ENCODE assay signal across 14 cellular contexts in the genomic region with DNA sequence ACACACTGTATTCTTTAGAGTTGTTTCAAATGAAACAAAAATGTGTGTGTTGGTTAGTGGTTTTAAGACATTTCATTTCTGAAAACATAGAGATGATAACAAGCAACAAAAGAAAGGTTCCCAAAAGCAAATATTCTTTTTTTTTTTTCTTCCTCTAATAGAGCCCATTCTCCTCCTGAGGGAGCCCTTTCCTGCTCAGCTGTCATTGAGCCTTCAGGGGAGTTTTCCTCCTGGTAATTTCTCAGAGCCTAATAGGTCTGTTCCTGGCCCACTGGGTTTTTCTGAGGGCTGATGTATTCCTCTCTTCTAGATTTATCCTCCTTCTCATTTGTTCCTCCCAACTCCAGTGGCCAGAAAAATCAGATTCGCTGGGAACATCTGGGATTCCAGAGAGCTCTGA.
DNase-seq lines count a peak whose midpoint lies in the region; TF ChIP-seq lines count a peak whose summit lies in the region.
"Had no signal": no experiment of that assay in that cellular context is flagged by ENCODE, and none has a peak within 500 bp of the region (broad histone marks: within the 10 kb centered on the region; RNA-seq: fewer than 3 reads in every experiment).

No MANE protein-coding gene starts in this region.

- POLR2A ChIA-PET in A673 (lab: Charles Lee; ENCODE audit: low non-redundant PET): no interaction called here

- intact Hi-C loops in A673 (cut with micrococcal nuclease; ENCODE audit: unreplicated experiment): no loop called here

- no CpG with 5 or more reads among the region's 1 CpG for WGBS in H9 (ENCODE audit: extremely low coverage, insufficient read length, low lambda C conversion rate)
- WGBS in mesendoderm (ENCODE audit: extremely low coverage, insufficient coverage, low lambda C conversion rate): no CpG with 5 or more reads among the region's 1 CpG

- H3K9me3 ChIP-seq in A673 (ENCODE audit: low read depth, low read length, poor library complexity, severe bottlenecking) (no peaks in the 10 kb centered on the region), H9 (ENCODE audit: control insufficient read depth, low read depth, low read length) (no peaks in the 10 kb centered on the region)

- H3K27me3 Mint-ChIP-seq in H9 (ENCODE audit: low read depth): no peaks in the 10 kb centered on the region

- 0 out of 2 replicates have a peak, but pooled peaks have one; percentile 18 for TF ChIP-seq CTCF in A673 (conservative IDR thresholded peaks at IDR 0.05; ENCODE audit: low read depth, low read length)
- TF ChIP-seq CTCF in H9 (conservative IDR thresholded peaks at IDR 0.05): peak; percentile 34; the same call in 1 of the 3 replicates
- peak; percentile 31 for TF ChIP-seq CTCF in choroid plexus epithelial cell (conservative IDR thresholded peaks at IDR 0.05; ENCODE audit: low read depth, low read length)

- no peaks in the 10 kb centered on the region for H4K20me1 ChIP-seq in H9 (ENCODE audit: control insufficient read depth, insufficient read depth, insufficient read length)

- H4K91ac ChIP-seq in H9 (ENCODE audit: insufficient read length, low read depth, low read length): no peak overlapping the region

- H3K4me3 ChIP-seq in A673 (ENCODE audit: low read depth, low read length, poor library complexity, severe bottlenecking): no peak overlapping the region
- H3K4me3 ChIP-seq in choroid plexus epithelial cell (ENCODE audit: low read depth, low read length): no peak overlapping the region
- H3K4me3 ChIP-seq in mesendoderm (ENCODE audit: low read length): no peak overlapping the region

- H3K4ac ChIP-seq in H9 (ENCODE audit: low read depth, low read length) (no peak overlapping the region), mesendoderm (ENCODE audit: low read depth, low read length) (no peak overlapping the region)

- H4K8ac ChIP-seq in H9 (replicated peaks; ENCODE audit: insufficient read length, low read depth, low read length) (no peak overlapping the region), mesendoderm (ENCODE audit: low read depth, low read length) (no peak overlapping the region)

- H3K36me3 ChIP-seq in A673 (ENCODE audit: insufficient read depth, low read length, poor library complexity, severe bottlenecking) (no peaks in the 10 kb centered on the region), mesendoderm (ENCODE audit: control insufficient read depth, insufficient read depth, low read length) (no peaks in the 10 kb centered on the region)

- H3T11ph ChIP-seq in H9 (ENCODE audit: low read length): no peak overlapping the region

- no peak overlapping the region for H3K23ac ChIP-seq in H9 (ENCODE audit: insufficient read length, low read depth, low read length)
- no peak overlapping the region for H3K23ac ChIP-seq in mesendoderm (ENCODE audit: low read length)

- H4K5ac ChIP-seq in H9 (ENCODE audit: insufficient read length, low read depth, low read length) (no peak overlapping the region), mesendoderm (ENCODE audit: low read length) (no peak overlapping the region)

- no TSS peak for BruUV-seq in A673 (replicated peaks; lab: Mats Ljungman, UMichigan)

- no peak for DNase-seq in A673 (ENCODE audit: low spot score)
- DNase-seq in H9: no peak
- peak; percentile 4 for DNase-seq in choroid plexus epithelial cell (ENCODE audit: low read depth)
- peak; percentile 7 for DNase-seq in mesendoderm
- no peak for DNase-seq in Kasumi-1 (lab: John Stamatoyannopoulos, UW)
- DNase-seq in DMS53 treated with DMSO at 0.1 percent for 48 hours (lab: John Stamatoyannopoulos, UW; ENCODE audit: unreplicated experiment): no peak
- DNase-seq in H4 (ENCODE audit: low spot score): no peak
- DNase-seq in midbrain (lab: John Stamatoyannopoulos, UW): no peak
- DNase-seq: CD8-positive, alpha-beta T cell; COR-L47; GF-D8; H7; IMR-90 had no signal

- CTCF ChIA-PET in A673 (lab: Charles Lee): interaction anchor here (0.6 kb wide), 1 partner anchor 891 kb away, joined by 3 read pairs; no protein-coding TSS in a partner anchor

- H3K56ac ChIP-seq in H9 (ENCODE audit: insufficient read length, low read depth, low read length) (no peak overlapping the region), mesendoderm (ENCODE audit: low read length) (no peak overlapping the region)

- H2BK15ac ChIP-seq in H9 (ENCODE audit: low read depth, low read length) (no peak overlapping the region), mesendoderm (replicated peaks; ENCODE audit: low read depth) (no peak overlapping the region)

- no peak overlapping the region for H2BK12ac ChIP-seq in H9 (ENCODE audit: insufficient read length, low read depth, low read length)

- no peak overlapping the region for H3K4me3 Mint-ChIP-seq in H9
- H3K4me3 Mint-ChIP-seq: CD14-positive monocyte; CD8-positive, alpha-beta T cell had no signal

- no peak overlapping the region for H2BK20ac ChIP-seq in H9 (ENCODE audit: low read depth, low read length, poor library complexity, severe bottlenecking)

- H3K4me2 ChIP-seq in H9 (ENCODE audit: insufficient read depth, insufficient read length, low read length): no peak overlapping the region
- no peak overlapping the region for H3K4me2 ChIP-seq in mesendoderm (ENCODE audit: low read length)

- H3K36me3 Mint-ChIP-seq in H9 (ENCODE audit: insufficient read depth in 1 of 3, low read depth in 3 of 3): no peaks in the 10 kb centered on the region
- H3K36me3 Mint-ChIP-seq: CD14-positive monocyte; CD8-positive, alpha-beta T cell had no signal

- H2BK5ac ChIP-seq in H9 (ENCODE audit: insufficient read length, low read length) (no peak overlapping the region), mesendoderm (ENCODE audit: low read length) (no peak overlapping the region)

- H3K27me3 ChIP-seq in A673 (replicated peaks; ENCODE audit: insufficient read depth, low read depth, low read length, poor library complexity) (no peaks in the 10 kb centered on the region), H9 (ENCODE audit: insufficient read depth, low read length) (no peaks in the 10 kb centered on the region), mesendoderm (ENCODE audit: insufficient read depth, low read length, poor library complexity) (no peaks in the 10 kb centered on the region)

- 0 out of 4 replicates have a peak, but pooled peaks cover 0 to 2% of the 10 kb centered on the region in 2 experiments for H3K4me1 Mint-ChIP-seq in H9
- H3K4me1 Mint-ChIP-seq: CD14-positive monocyte had no signal

- H3K4me1 ChIP-seq in A673 (ENCODE audit: insufficient read depth, low read length, poor library complexity, severe bottlenecking) (no peaks in the 10 kb centered on the region), H9 (ENCODE audit: insufficient read depth, low read length) (no peaks in the 10 kb centered on the region), mesendoderm (ENCODE audit: control insufficient read depth, low read depth, low read length) (no peaks in the 10 kb centered on the region)

- H2BK120ac ChIP-seq in H9 (ENCODE audit: low read depth, low read length, poor library complexity, severe bottlenecking) (no peak overlapping the region), mesendoderm (ENCODE audit: low read depth, low read length) (no peak overlapping the region)

- H3K18ac ChIP-seq in H9 (ENCODE audit: insufficient read length, low read depth, low read length) (no peak overlapping the region), mesendoderm (ENCODE audit: low read length) (no peak overlapping the region)

- H3K27ac ChIP-seq in A673 (ENCODE audit: low read depth, low read length, poor library complexity, severe bottlenecking) (no peak overlapping the region), H9 (ENCODE audit: insufficient read length, low read depth, low read length) (no peak overlapping the region), mesendoderm (ENCODE audit: low read depth, low read length) (no peak overlapping the region)

- no peak overlapping the region for H3K14ac ChIP-seq in H9 (ENCODE audit: insufficient read depth, low read length)

- H3K79me2 ChIP-seq in H9 (ENCODE audit: insufficient read depth, low read length) (no peaks in the 10 kb centered on the region), mesendoderm (ENCODE audit: control insufficient read depth, insufficient read depth, low read length) (no peaks in the 10 kb centered on the region)

- H3K23me2 ChIP-seq in H9 (ENCODE audit: insufficient read length, low read depth, low read length, poor library complexity, severe bottlenecking): no peaks in the 10 kb centered on the region

- no peak overlapping the region for H2AFZ ChIP-seq in H9 (ENCODE audit: low read length)

- no peak overlapping the region; a peak in 1 of 7 replicates for H3K27ac Mint-ChIP-seq in H9
- H3K27ac Mint-ChIP-seq: CD8-positive, alpha-beta T cell had no signal

- H3K9ac ChIP-seq in H9 (ENCODE audit: extremely low read depth, insufficient read length, low read length) (no peak overlapping the region), mesendoderm (ENCODE audit: low read length) (no peak overlapping the region)

- H3K9me3 Mint-ChIP-seq in H9: no peaks in the 10 kb centered on the region

- H3K79me1 ChIP-seq in H9 (ENCODE audit: insufficient read depth, low read depth, low read length, poor library complexity, severe bottlenecking) (no peaks in the 10 kb centered on the region), mesendoderm (ENCODE audit: low read length) (no peaks in the 10 kb centered on the region)

- H2AK5ac ChIP-seq in H9 (ENCODE audit: insufficient read length, low read length): no peak overlapping the region
- H2AK5ac ChIP-seq in mesendoderm (ENCODE audit: low read length): no peak overlapping the region

Comparison
In these comparisons a context has a peak if more than half of its experiments do, and no peak if none do; other contexts are left out.
1. DNase-seq: peak in choroid plexus epithelial cell (single experiment) and mesendoderm (single experiment); none in A673 (single experiment), H9 (single experiment), Kasumi-1 (0 of 2), DMS53 treated with DMSO at 0.1 percent for 48 hours (single experiment), H4 (single experiment) and midbrain (single experiment).
2. Peak in every context shown above with its lines, with median percentiles within 50 percentile points of each other: CTCF ChIP-seq.